ENCODE assay signal across 12 cellular contexts in the genomic region with DNA sequence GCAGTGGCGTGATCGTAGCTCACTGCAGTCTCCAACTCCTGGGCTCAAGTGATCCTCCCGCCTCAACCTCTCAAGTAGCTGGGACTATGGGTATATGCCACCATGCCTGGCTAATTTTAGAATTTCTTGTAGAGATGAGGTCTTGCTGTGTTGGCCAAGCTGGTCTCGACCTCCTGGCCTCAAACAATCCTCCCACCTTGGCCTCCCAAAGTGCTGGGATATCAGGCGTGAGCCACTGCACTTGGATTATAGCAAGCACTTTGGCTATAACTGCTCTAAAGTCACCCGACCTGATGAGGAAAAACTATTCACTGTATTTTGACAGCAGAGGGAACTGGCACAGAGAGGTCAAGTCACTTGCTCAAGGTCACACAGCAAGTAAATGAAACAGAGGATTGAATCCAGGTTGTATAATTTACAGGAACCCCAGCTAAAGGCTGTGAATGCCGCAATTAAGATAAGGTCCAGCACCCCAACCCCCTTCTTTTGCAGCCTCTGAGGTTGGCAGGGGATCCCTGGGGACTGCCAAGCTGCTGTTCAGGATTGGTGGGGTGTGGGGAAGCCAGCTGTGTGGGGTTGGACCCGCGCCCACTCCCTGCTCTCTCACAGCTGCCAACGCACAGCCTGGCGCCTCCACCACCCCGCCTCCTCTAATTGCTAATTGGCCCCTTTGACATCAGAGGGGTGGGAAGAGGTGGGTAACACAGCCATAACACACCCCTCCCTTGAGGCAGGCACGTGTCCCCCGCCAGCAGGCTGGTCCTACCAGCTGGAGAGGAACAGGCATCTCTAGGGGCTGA. TPM values are rescaled to one million over a fixed set of nuclear protein-coding genes. Genes with fewer than 3 reads are reported as not detected.
A peak's percentile ranks its signal among the peaks of the same experiment; 100 is the strongest.
DNase-seq lines count a peak whose midpoint lies in the region; ATAC-seq and TF ChIP-seq lines count a peak whose summit lies in the region.
"Had no signal": no experiment of that assay in that cellular context is flagged by ENCODE, and none has a peak within 500 bp of the region (broad histone marks: within the 10 kb centered on the region; RNA-seq: fewer than 3 reads in every experiment).

No MANE protein-coding gene starts in this region.

- ATAC-seq in omental fat pad (ENCODE audit: low FRiP score) = no peak
- ATAC-seq: HCT116 had no signal

- peak; percentile 95 for DNase-seq in D341Med (ENCODE audit: low spot score)
- DNase-seq in NCI-H1417 treated with DMSO at 0.1 percent for 48 hours (lab: John Stamatoyannopoulos, UW) = peak; percentile 45
- peak; percentile 66 to 68 for DNase-seq in SHP77 (lab: John Stamatoyannopoulos, UW)
- DNase-seq in midbrain (lab: John Stamatoyannopoulos, UW) = peak; percentile 22
- DNase-seq in OCI-M2 (lab: John Stamatoyannopoulos, UW; ENCODE audit: unreplicated experiment) = no peak
- no peak for DNase-seq in NK-92 treated with Interleukin-12 subunit alpha and Interleukin-12 subunit beta, amount 100 ng/mL, for 24 hours (lab: John Stamatoyannopoulos, UW)
- no peak for DNase-seq in effector CD4-positive, alpha-beta T cell
- DNase-seq in omental fat pad (ENCODE audit: low spot score) = no peak
- DNase-seq: activated CD4-positive, CD25-positive, alpha-beta regulatory T cell treated with anti-CD3 and anti-CD28 coated beads, Interleukin-2, amount 50 U/mL, for 72 hours; kidney glomerular epithelial cell had no signal

- no peak for TF ChIP-seq CTCF in omental fat pad (IDR thresholded peaks at IDR 0.05)

RNA-seq across cellular contexts. Expression of a gene that starts 6.0 kb away (rescaled TPM):
- total RNA-seq in omental fat pad = under 1 TPM in 1 of 4 donors, not detected in 3; 0.79 TPM
- total RNA-seq: pulmonary artery endothelial cell had no signal

RNA-seq across cellular contexts. Expression of a gene that starts 8.2 kb away (rescaled TPM):
- not detected for total RNA-seq in omental fat pad

RNA-seq across cellular contexts. Expression of a gene that starts 17.1 kb away (rescaled TPM):
- total RNA-seq in omental fat pad = under 1 TPM in 1 of 4 donors, not detected in 3; 0.19 TPM
- total RNA-seq: pulmonary artery endothelial cell had no signal

RNA-seq across cellular contexts. Expression of a gene that starts 42.5 kb away (rescaled TPM):
- total RNA-seq in omental fat pad = 10 to 100 TPM in 2 of 4 donors, 1 to 10 TPM in 2; 4.6 to 18.8 (median 7.7) TPM

RNA-seq across cellular contexts. Expression of a gene that starts 47.2 kb away (rescaled TPM):
- 1 to 10 TPM; 3.5 to 7.1 (median 6.0) TPM for total RNA-seq in omental fat pad

Comparison
In these comparisons a context has a peak if more than half of its experiments do, and no peak if none do; other contexts are left out.
1. DNase-seq: peak in D341Med (single experiment), NCI-H1417 treated with DMSO at 0.1 percent for 48 hours (single experiment), SHP77 (2 of 2) and midbrain (single experiment); none in OCI-M2 (single experiment), NK-92 treated with Interleukin-12 subunit alpha and Interleukin-12 subunit beta, amount 100 ng/mL, for 24 hours (single experiment), effector CD4-positive, alpha-beta T cell (single experiment) and omental fat pad (single experiment).